15 cellular contexts compared by ENCODE assay signal in genomic region chr11:63846897-63847296, GRCh38. TPM values are rescaled to one million over a fixed set of nuclear protein-coding genes. Genes with fewer than 3 reads are reported as not detected.
DNase-seq lines count a peak whose midpoint lies in the region; ATAC-seq and TF ChIP-seq lines count a peak whose summit lies in the region.
"Had no signal": no experiment of that assay in that cellular context is flagged by ENCODE, and none has a peak within 500 bp of the region (broad histone marks: within the 10 kb centered on the region; RNA-seq: fewer than 3 reads in every experiment).

No MANE protein-coding gene starts in this region.

- peak overlapping the region; percentile 37 to 89 (median 85) for H3K27ac ChIP-seq in thyroid gland
- H3K27ac ChIP-seq: A549 had no signal

- no peak overlapping the region for H3K4me3 Mint-ChIP-seq in activated T-cell treated with anti-CD3 and anti-CD28 coated beads, Interleukin-2, amount 50 U/mL, for 24 hours
- peak overlapping the region in 1 of 5 experiments; percentile 0 for H3K4me3 Mint-ChIP-seq in brain

- H3K27me3 Mint-ChIP-seq in activated T-cell treated with anti-CD3 and anti-CD28 coated beads, Interleukin-2, amount 50 U/mL, for 24 hours, result no peaks in the 10 kb centered on the region
- H3K27me3 Mint-ChIP-seq in brain, result no peaks in the 10 kb centered on the region

- H3K4me3 ChIP-seq in mucosa of stomach (ENCODE audit: low read length), result no peak overlapping the region
- no peak overlapping the region for H3K4me3 ChIP-seq in thyroid gland (replicated peaks in 1 of 3)
- H3K4me3 ChIP-seq: A549, GM12878, tibial artery had no signal

- peaks cover 83% of the 10 kb centered on the region for H3K4me1 Mint-ChIP-seq in activated T-cell treated with anti-CD3 and anti-CD28 coated beads, Interleukin-2, amount 50 U/mL, for 24 hours (ENCODE audit: low read depth)
- H3K4me1 Mint-ChIP-seq in brain, result peaks cover 68% of the 10 kb centered on the region

- H3K9ac ChIP-seq in mucosa of stomach (ENCODE audit: low read length), result peak overlapping the region; percentile 53

- H3K9me3 Mint-ChIP-seq in activated T-cell treated with anti-CD3 and anti-CD28 coated beads, Interleukin-2, amount 50 U/mL, for 24 hours, result no peaks in the 10 kb centered on the region
- no peaks in the 10 kb centered on the region for H3K9me3 Mint-ChIP-seq in brain

- peaks cover 85% of the 10 kb centered on the region for H3K36me3 Mint-ChIP-seq in activated T-cell treated with anti-CD3 and anti-CD28 coated beads, Interleukin-2, amount 50 U/mL, for 24 hours (ENCODE audit: low read depth)
- H3K36me3 Mint-ChIP-seq in brain, result peaks cover 58% of the 10 kb centered on the region

- H3K4me1 ChIP-seq in mucosa of stomach (ENCODE audit: control insufficient read depth, insufficient read depth, low read length), result peaks cover 64% of the 10 kb centered on the region
- H3K4me1 ChIP-seq in thyroid gland, result peaks cover 87 to 99% of the 10 kb centered on the region in 2 donors

- H3K27me3 ChIP-seq in mucosa of stomach (ENCODE audit: control insufficient read depth, insufficient read depth, low read length) (no peaks in the 10 kb centered on the region), thyroid gland (no peaks in the 10 kb centered on the region)
- H3K27me3 ChIP-seq: tibial artery had no signal

- TF ChIP-seq POLR2A in thyroid gland (IDR thresholded peaks at IDR 0.05), result no peak

- H3K9me3 ChIP-seq in mucosa of stomach (ENCODE audit: control insufficient read depth, low read length) (no peaks in the 10 kb centered on the region), thyroid gland (no peaks in the 10 kb centered on the region)
- H3K9me3 ChIP-seq: A549, tibial artery had no signal

- WGBS in thyroid gland, 2 donors, result 85 to 87% methylated on average over 6 of the region's 6 CpGs

- TF ChIP-seq CTCF in brain (conservative IDR thresholded peaks at IDR 0.05) (no peak), thyroid gland (IDR thresholded peaks at IDR 0.05) (no peak)

- H3K27ac Mint-ChIP-seq in activated T-cell treated with anti-CD3 and anti-CD28 coated beads, Interleukin-2, amount 50 U/mL, for 24 hours, result peak overlapping the region; percentile 68
- H3K27ac Mint-ChIP-seq in brain, result peak overlapping the region in 4 of 5 experiments; percentile 58 to 89 (median 74)

- intact Hi-C loops in thyroid gland (cut with DNase I), result no loop called here

- no peak for DNase-seq in activated T-cell treated with anti-CD3 and anti-CD28 coated beads, Interleukin-2, amount 50 U/mL, for 24 hours
- DNase-seq in activated T-cell treated with anti-CD3 and anti-CD28 coated beads, Interleukin-2, amount 50 U/mL, for 1 hour, result no peak
- DNase-seq in thyroid gland (no peak), superior temporal gyrus (ENCODE audit: extremely low spot score) (no peak)
- no peak for DNase-seq in activated CD8-positive, alpha-beta memory T cell treated with anti-CD3 and anti-CD28 coated beads, Interleukin-2, amount 50 U/mL, for 48 hours
- DNase-seq: activated effector memory CD4-positive, alpha-beta T cell treated with anti-CD3 and anti-CD28 coated beads, Interleukin-2, amount 50 U/mL, for 16 hours; dermis blood vessel endothelial cell; HCEC 1CT; IMR-90; tibial artery had no signal

- no peak for ATAC-seq in GM19452 (IDR thresholded peaks at IDR 0.05; ENCODE audit: unreplicated experiment)
- ATAC-seq: A549, GM12878 had no signal

- H3K36me3 ChIP-seq in mucosa of stomach (ENCODE audit: control insufficient read depth, insufficient read depth, low read length) (no peaks in the 10 kb centered on the region), thyroid gland (no peaks in the 10 kb centered on the region)

RNA-seq across cellular contexts. Expression of gene MARK2, which starts 8.0 kb away (rescaled TPM):
- polyA plus RNA-seq in brain (ENCODE audit: insufficient read depth, low read depth, low replicate concordance), result 46.6 TPM
- total RNA-seq in thyroid gland, result 10 to 100 TPM; 28.2 to 57.7 (median 48.6) TPM

RNA-seq across cellular contexts. Expression of gene SPINDOC, which starts 33.6 kb away (rescaled TPM):
- 43.6 TPM for polyA plus RNA-seq in brain (ENCODE audit: insufficient read depth, low read depth, low replicate concordance)
- 10 to 100 TPM in 2 of 4 donors, 1 to 10 TPM in 2; 7.4 to 12.6 (median 10.3) TPM for total RNA-seq in thyroid gland
